In the genomic region with DNA sequence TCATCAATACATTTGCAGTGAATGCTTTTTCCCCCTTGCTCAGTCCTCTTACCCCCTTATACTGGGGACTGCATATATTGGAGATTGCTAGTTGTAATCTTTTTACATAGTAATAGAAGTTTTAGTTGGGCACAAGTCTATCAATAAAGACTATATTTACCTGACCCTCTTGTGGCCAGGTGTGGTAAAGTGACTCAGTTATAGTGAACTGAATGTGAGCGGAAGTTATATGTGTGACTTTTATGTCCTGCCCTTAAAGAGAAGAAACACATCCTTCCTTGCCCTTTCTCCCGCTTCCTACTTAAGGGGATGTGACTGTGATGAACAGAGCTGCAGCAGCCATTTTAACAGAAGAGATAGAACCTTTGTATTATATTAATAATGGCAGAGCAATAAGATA, we compare ENCODE assay signal across 35 cellular contexts.
"Had no signal": no experiment of that assay in that cellular context is flagged by ENCODE, and none has a peak within 500 bp of the region (broad histone marks: within the 10 kb centered on the region; RNA-seq: fewer than 3 reads in every experiment).

No MANE protein-coding gene starts in this region.

- ATAC-seq: activated CD4-positive, alpha-beta T cell treated with anti-CD3 and anti-CD28 coated beads for 36 hours; activated CD8-positive, alpha-beta memory T cell treated with anti-CD3 and anti-CD28 coated beads, Interleukin-2, amount 10 ng/mL, durations not matched to agents 7 days and 5 days; activated CD8-positive, alpha-beta T cell treated with anti-CD3 and anti-CD28 coated beads, Interleukin-2, amount 10 ng/mL, durations not matched to agents 7 days and 5 days; activated naive CD8-positive, alpha-beta T cell treated with anti-CD3 and anti-CD28 coated beads, Interleukin-2, amount 50 U/mL, for 24 hours; body of pancreas; effector memory CD8-positive, alpha-beta T cell; gastroesophageal sphincter; heart right ventricle had no signal

- H3K4me3 ChIP-seq: adrenal gland, body of pancreas, esophagus squamous epithelium, gastroesophageal sphincter, heart right ventricle had no signal

- H3K4me3 Mint-ChIP-seq: activated CD4-positive, alpha-beta memory T cell treated with anti-CD3 and anti-CD28 coated beads for 36 hours; activated CD4-positive, alpha-beta T cell treated with anti-CD3 and anti-CD28 coated beads for 36 hours; activated CD4-positive, alpha-beta T cell treated with anti-CD3 and anti-CD28 coated beads, Interleukin-2, amount 10 ng/mL, durations not matched to agents 24 days and 14 days; activated CD8-positive, alpha-beta memory T cell treated with anti-CD3 and anti-CD28 coated beads, Interleukin-2, amount 10 ng/mL, durations not matched to agents 7 days and 5 days; activated CD8-positive, alpha-beta T cell treated with anti-CD3 and anti-CD28 coated beads, Interleukin-2, amount 10 ng/mL, durations not matched to agents 7 days and 5 days; activated naive CD4-positive, alpha-beta T cell treated with anti-CD3 and anti-CD28 coated beads for 36 hours; activated naive CD4-positive, alpha-beta T cell treated with anti-CD3 and anti-CD28 coated beads, Interleukin-2, amount 50 U/mL, for 24 hours; activated naive CD8-positive, alpha-beta T cell treated with anti-CD3 and anti-CD28 coated beads for 36 hours; activated naive CD8-positive, alpha-beta T cell treated with anti-CD3 and anti-CD28 coated beads, Interleukin-2, amount 50 U/mL, for 24 hours; activated T-helper 1 cell treated with anti-CD3 and anti-CD28 coated beads, Interleukin-12 subunit alpha, Interleukin-12 subunit beta, Interleukin-2, Interleukin-4 antibody, amounts not matched to agents 30 ng/mL and 10 ng/mL and 1 ng/mL, durations not matched to agents 14 hours and 24 hours and 36 hours; effector memory CD8-positive, alpha-beta T cell had no signal

- H3K9me3 ChIP-seq: adrenal gland, body of pancreas, esophagus squamous epithelium, gastroesophageal sphincter, heart right ventricle had no signal

- DNase-seq: activated CD4-positive, alpha-beta memory T cell treated with anti-CD3 and anti-CD28 coated beads for 36 hours; activated CD4-positive, alpha-beta T cell treated with anti-CD3 and anti-CD28 coated beads for 36 hours; activated CD4-positive, alpha-beta T cell treated with anti-CD3 and anti-CD28 coated beads, Interleukin-2, amount 10 ng/mL, durations not matched to agents 24 days and 14 days; activated CD4-positive, CD25-positive, alpha-beta regulatory T cell; activated CD4-positive, CD25-positive, alpha-beta regulatory T cell treated with anti-CD3 and anti-CD28 coated beads, Interleukin-2, amount 50 U/mL, for 72 hours; activated CD8-positive, alpha-beta memory T cell treated with anti-CD3 and anti-CD28 coated beads, Interleukin-2, amount 10 ng/mL, durations not matched to agents 7 days and 5 days; activated CD8-positive, alpha-beta memory T cell treated with anti-CD3 and anti-CD28 coated beads, Interleukin-2, amount 50 U/mL, for 4 hours; activated CD8-positive, alpha-beta T cell treated with anti-CD3 and anti-CD28 coated beads, Interleukin-2, amount 10 ng/mL, durations not matched to agents 7 days and 5 days; activated effector memory CD4-positive, alpha-beta T cell treated with anti-CD3 and anti-CD28 coated beads, Interleukin-2, amount 50 U/mL, for 16 hours; activated naive CD4-positive, alpha-beta T cell treated with anti-CD3 and anti-CD28 coated beads for 36 hours; activated naive CD8-positive, alpha-beta T cell treated with anti-CD3 and anti-CD28 coated beads for 36 hours; activated naive CD8-positive, alpha-beta T cell treated with anti-CD3 and anti-CD28 coated beads, Interleukin-2, amount 50 U/mL, for 24 hours; activated T-cell treated with anti-CD3 and anti-CD28 coated beads, Interleukin-2, amount 50 U/mL, for 1 hour; activated T-cell treated with anti-CD3 and anti-CD28 coated beads, Interleukin-2, amount 50 U/mL, for 48 hours; adrenal gland; amygdala; aorta; body of pancreas; caudate nucleus; cortex of kidney; dermis blood vessel endothelial cell; effector CD4-positive, alpha-beta T cell; effector memory CD8-positive, alpha-beta T cell; esophagus squamous epithelium; foreskin melanocyte; heart right ventricle; T-helper 2 cell had no signal

- H3K4me1 Mint-ChIP-seq: activated CD4-positive, alpha-beta T cell treated with anti-CD3 and anti-CD28 coated beads for 36 hours; activated CD4-positive, alpha-beta T cell treated with anti-CD3 and anti-CD28 coated beads, Interleukin-2, amount 10 ng/mL, durations not matched to agents 24 days and 14 days; activated CD8-positive, alpha-beta memory T cell treated with anti-CD3 and anti-CD28 coated beads, Interleukin-2, amount 10 ng/mL, durations not matched to agents 7 days and 5 days; activated naive CD4-positive, alpha-beta T cell treated with anti-CD3 and anti-CD28 coated beads, Interleukin-2, amount 50 U/mL, for 24 hours; activated naive CD8-positive, alpha-beta T cell treated with anti-CD3 and anti-CD28 coated beads for 36 hours; activated naive CD8-positive, alpha-beta T cell treated with anti-CD3 and anti-CD28 coated beads, Interleukin-2, amount 50 U/mL, for 24 hours had no signal

- H3K36me3 ChIP-seq: adrenal gland, esophagus squamous epithelium, gastroesophageal sphincter, heart right ventricle had no signal

- H3K9me3 Mint-ChIP-seq: activated CD4-positive, alpha-beta T cell treated with anti-CD3 and anti-CD28 coated beads, Interleukin-2, amount 10 ng/mL, durations not matched to agents 24 days and 14 days; activated naive CD4-positive, alpha-beta T cell treated with anti-CD3 and anti-CD28 coated beads for 36 hours; activated naive CD4-positive, alpha-beta T cell treated with anti-CD3 and anti-CD28 coated beads, Interleukin-2, amount 50 U/mL, for 24 hours; activated naive CD8-positive, alpha-beta T cell treated with anti-CD3 and anti-CD28 coated beads for 36 hours; activated naive CD8-positive, alpha-beta T cell treated with anti-CD3 and anti-CD28 coated beads, Interleukin-2, amount 50 U/mL, for 24 hours; activated T-helper 1 cell treated with anti-CD3 and anti-CD28 coated beads, Interleukin-12 subunit alpha, Interleukin-12 subunit beta, Interleukin-2, Interleukin-4 antibody, amounts not matched to agents 30 ng/mL and 10 ng/mL and 1 ng/mL, durations not matched to agents 14 hours and 24 hours and 36 hours; activated T-helper 2 cell treated with anti-CD3 and anti-CD28 coated beads, Interferon-gamma antibody, Interleukin-2, Interleukin-4, amounts not matched to agents 10 μg/mL and 5 μg/mL and 100 μg/mL, durations not matched to agents 14 hours and 24 hours and 36 hours had no signal

- H3K4me1 ChIP-seq: adrenal gland, body of pancreas, esophagus squamous epithelium, gastroesophageal sphincter, heart right ventricle had no signal

- H3K36me3 Mint-ChIP-seq: activated CD4-positive, alpha-beta memory T cell treated with anti-CD3 and anti-CD28 coated beads for 36 hours; activated CD8-positive, alpha-beta memory T cell treated with anti-CD3 and anti-CD28 coated beads, Interleukin-2, amount 10 ng/mL, durations not matched to agents 7 days and 5 days; activated naive CD4-positive, alpha-beta T cell treated with anti-CD3 and anti-CD28 coated beads, Interleukin-2, amount 50 U/mL, for 24 hours; activated naive CD8-positive, alpha-beta T cell treated with anti-CD3 and anti-CD28 coated beads for 36 hours had no signal

- H3K27ac ChIP-seq: adrenal gland, body of pancreas, epithelial cell of prostate, esophagus squamous epithelium, gastroesophageal sphincter, heart right ventricle had no signal

- H3K27me3 ChIP-seq: adrenal gland, body of pancreas, esophagus squamous epithelium, gastroesophageal sphincter, heart right ventricle had no signal

- FAIRE-seq: colon, endometrium, endothelial cell of umbilical vein had no signal

- H3K27ac Mint-ChIP-seq: activated CD4-positive, alpha-beta memory T cell treated with anti-CD3 and anti-CD28 coated beads for 36 hours; activated CD4-positive, alpha-beta T cell treated with anti-CD3 and anti-CD28 coated beads for 36 hours; activated CD4-positive, alpha-beta T cell treated with anti-CD3 and anti-CD28 coated beads, Interleukin-2, amount 10 ng/mL, durations not matched to agents 24 days and 14 days; activated CD8-positive, alpha-beta memory T cell treated with anti-CD3 and anti-CD28 coated beads, Interleukin-2, amount 10 ng/mL, durations not matched to agents 7 days and 5 days; activated CD8-positive, alpha-beta T cell treated with anti-CD3 and anti-CD28 coated beads, Interleukin-2, amount 10 ng/mL, durations not matched to agents 7 days and 5 days; activated naive CD4-positive, alpha-beta T cell treated with anti-CD3 and anti-CD28 coated beads for 36 hours; activated naive CD4-positive, alpha-beta T cell treated with anti-CD3 and anti-CD28 coated beads, Interleukin-2, amount 50 U/mL, for 24 hours; activated naive CD8-positive, alpha-beta T cell treated with anti-CD3 and anti-CD28 coated beads for 36 hours; activated naive CD8-positive, alpha-beta T cell treated with anti-CD3 and anti-CD28 coated beads, Interleukin-2, amount 50 U/mL, for 24 hours; activated T-helper 1 cell treated with anti-CD3 and anti-CD28 coated beads, Interleukin-12 subunit alpha, Interleukin-12 subunit beta, Interleukin-2, Interleukin-4 antibody, amounts not matched to agents 30 ng/mL and 10 ng/mL and 1 ng/mL, durations not matched to agents 14 hours and 24 hours and 36 hours; activated T-helper 2 cell treated with anti-CD3 and anti-CD28 coated beads, Interferon-gamma antibody, Interleukin-2, Interleukin-4, amounts not matched to agents 10 μg/mL and 5 μg/mL and 100 μg/mL, durations not matched to agents 14 hours and 24 hours and 36 hours; effector memory CD8-positive, alpha-beta T cell had no signal

- H3K27me3 Mint-ChIP-seq: activated CD4-positive, alpha-beta memory T cell treated with anti-CD3 and anti-CD28 coated beads for 36 hours; activated CD4-positive, alpha-beta T cell treated with anti-CD3 and anti-CD28 coated beads for 36 hours; activated CD4-positive, alpha-beta T cell treated with anti-CD3 and anti-CD28 coated beads, Interleukin-2, amount 10 ng/mL, durations not matched to agents 24 days and 14 days; activated CD8-positive, alpha-beta memory T cell treated with anti-CD3 and anti-CD28 coated beads, Interleukin-2, amount 10 ng/mL, durations not matched to agents 7 days and 5 days; activated naive CD4-positive, alpha-beta T cell treated with anti-CD3 and anti-CD28 coated beads, Interleukin-2, amount 50 U/mL, for 24 hours; activated naive CD8-positive, alpha-beta T cell treated with anti-CD3 and anti-CD28 coated beads for 36 hours; activated naive CD8-positive, alpha-beta T cell treated with anti-CD3 and anti-CD28 coated beads, Interleukin-2, amount 50 U/mL, for 24 hours; effector memory CD8-positive, alpha-beta T cell had no signal
